In the genomic region with DNA sequence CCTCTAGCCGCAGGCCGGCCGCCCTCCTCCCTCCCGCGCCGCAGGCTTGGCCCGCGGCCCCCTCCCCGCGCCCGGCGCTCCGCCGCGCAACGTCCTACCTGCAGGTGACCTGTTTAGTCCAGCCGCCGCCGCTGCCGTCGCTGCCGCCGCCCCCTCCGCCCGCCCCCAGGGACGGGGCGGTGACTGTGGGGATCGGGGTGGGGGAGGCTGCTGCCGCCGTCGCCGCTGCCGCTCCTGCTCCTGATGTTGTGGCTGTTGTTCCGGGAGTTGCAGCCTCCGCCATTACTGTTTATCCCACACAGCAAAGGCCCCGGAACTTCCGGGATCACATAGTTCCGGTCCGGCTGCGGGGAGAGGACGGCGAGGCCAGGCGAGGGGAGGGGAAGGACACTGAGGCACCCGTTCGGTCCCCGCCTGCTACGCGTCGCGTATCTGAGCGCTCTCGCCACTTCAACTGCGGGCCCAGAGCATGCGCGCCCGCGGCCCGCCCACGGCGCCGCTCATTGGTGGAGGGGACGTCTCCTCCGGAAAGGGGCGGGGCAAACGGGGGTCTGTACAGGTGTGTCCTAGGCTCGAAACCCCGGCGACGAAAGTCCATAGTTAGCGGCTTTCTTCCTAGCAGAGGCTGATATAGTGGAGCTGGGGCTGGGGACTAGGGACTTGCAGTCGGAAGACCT, we compare ENCODE assay signal across 8 cellular contexts. TPM values are rescaled to one million over a fixed set of nuclear protein-coding genes. Genes with fewer than 3 reads are reported as not detected.
DNase-seq lines count a peak whose midpoint lies in the region; ATAC-seq and TF ChIP-seq lines count a peak whose summit lies in the region.

A gene with protein sequence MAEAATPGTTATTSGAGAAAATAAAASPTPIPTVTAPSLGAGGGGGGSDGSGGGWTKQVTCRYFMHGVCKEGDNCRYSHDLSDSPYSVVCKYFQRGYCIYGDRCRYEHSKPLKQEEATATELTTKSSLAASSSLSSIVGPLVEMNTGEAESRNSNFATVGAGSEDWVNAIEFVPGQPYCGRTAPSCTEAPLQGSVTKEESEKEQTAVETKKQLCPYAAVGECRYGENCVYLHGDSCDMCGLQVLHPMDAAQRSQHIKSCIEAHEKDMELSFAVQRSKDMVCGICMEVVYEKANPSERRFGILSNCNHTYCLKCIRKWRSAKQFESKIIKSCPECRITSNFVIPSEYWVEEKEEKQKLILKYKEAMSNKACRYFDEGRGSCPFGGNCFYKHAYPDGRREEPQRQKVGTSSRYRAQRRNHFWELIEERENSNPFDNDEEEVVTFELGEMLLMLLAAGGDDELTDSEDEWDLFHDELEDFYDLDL (minus strand): TSS at position 444 of the 677 bp plus-strand sequence. CDS start 161 bp downstream, at position 283.

- peak within 1 kb of the TSS; percentile 100 for H3K4me3 Mint-ChIP-seq in activated naive CD4-positive, alpha-beta T cell treated with anti-CD3 and anti-CD28 coated beads, Interleukin-2, amount 10 ng/mL, durations not matched to agents 7 days and 5 days

- no peaks in the 10 kb centered on the region for H3K9me3 Mint-ChIP-seq in activated naive CD4-positive, alpha-beta T cell treated with anti-CD3 and anti-CD28 coated beads, Interleukin-2, amount 10 ng/mL, durations not matched to agents 7 days and 5 days

- peaks cover 38% of the 10 kb centered on the region for H3K4me1 Mint-ChIP-seq in activated naive CD4-positive, alpha-beta T cell treated with anti-CD3 and anti-CD28 coated beads, Interleukin-2, amount 10 ng/mL, durations not matched to agents 7 days and 5 days

- ATAC-seq in gastroesophageal sphincter: peak; percentile 98

- CTCF ChIA-PET in activated naive CD4-positive, alpha-beta T cell treated with anti-CD3 and anti-CD28 coated beads, Interleukin-2, amount 10 ng/mL, durations not matched to agents 7 days and 5 days (lab: Charles Lee): interaction anchor here (1.1 kb wide), 1 partner anchor 9 kb away, joined by 4 read pairs; no protein-coding TSS in a partner anchor

- no peak for TF ChIP-seq EP300 in gastroesophageal sphincter (IDR thresholded peaks at IDR 0.05)

- no peaks in the 10 kb centered on the region for H3K27me3 ChIP-seq in gastroesophageal sphincter

- H3K4me1 ChIP-seq in gastroesophageal sphincter: peaks cover 0 to 41% (median 15%) of the 10 kb centered on the region in 3 donors

- DNase-seq in GM03348 (ENCODE audit: low spot score): peak; percentile 98
- DNase-seq in HFF-Myc (ENCODE audit: extremely low read depth, low read depth): peak; percentile 64
- peak; percentile 97 for DNase-seq in NAMALWA (ENCODE audit: low spot score)
- peak; percentile 96 for DNase-seq in SK-N-DZ (ENCODE audit: low spot score)
- DNase-seq in activated naive CD4-positive, alpha-beta T cell treated with anti-CD3 and anti-CD28 coated beads, Interleukin-2, amount 10 ng/mL, durations not matched to agents 7 days and 5 days: peak; percentile 95
- peak; percentile 47 for DNase-seq in non-pigmented ciliary epithelial cell (ENCODE audit: low read depth)
- peak; percentile 95 for DNase-seq in superior temporal gyrus (ENCODE audit: extremely low spot score)

- TF ChIP-seq CTCF in HFF-Myc (IDR thresholded peaks at IDR 0.05; ENCODE audit: low read depth, low read length, missing control alignments) (no peak), gastroesophageal sphincter (IDR thresholded peaks at IDR 0.05) (no peak)

- H3K4me3 ChIP-seq in HFF-Myc (replicated peaks; ENCODE audit: low read depth, low read length): peak within 1 kb of the TSS; percentile 82
- H3K4me3 ChIP-seq in gastroesophageal sphincter: peak within 1 kb of the TSS; percentile 81 to 100

- peak within 1 kb of the TSS; percentile 70 to 95 (median 91) for H3K27ac ChIP-seq in gastroesophageal sphincter

- TF ChIP-seq POLR2A in gastroesophageal sphincter (IDR thresholded peaks at IDR 0.05): peak in 1 of 2 donors; percentile 47

- 0% methylated on average over 15 of the region's 71 CpGs; no CpG with 5 or more reads in 1 of the 2 donors for WGBS in gastroesophageal sphincter (ENCODE audit: low coverage in 1 of 2), 2 donors

- peaks cover 5% of the 10 kb centered on the region for H3K36me3 Mint-ChIP-seq in activated naive CD4-positive, alpha-beta T cell treated with anti-CD3 and anti-CD28 coated beads, Interleukin-2, amount 10 ng/mL, durations not matched to agents 7 days and 5 days

- no peaks in the 10 kb centered on the region for H3K36me3 ChIP-seq in gastroesophageal sphincter

- peak within 1 kb of the TSS; percentile 99 for H3K27ac Mint-ChIP-seq in activated naive CD4-positive, alpha-beta T cell treated with anti-CD3 and anti-CD28 coated beads, Interleukin-2, amount 10 ng/mL, durations not matched to agents 7 days and 5 days

- H3K9me3 ChIP-seq in gastroesophageal sphincter: no peaks in the 10 kb centered on the region

- H3K27me3 Mint-ChIP-seq in activated naive CD4-positive, alpha-beta T cell treated with anti-CD3 and anti-CD28 coated beads, Interleukin-2, amount 10 ng/mL, durations not matched to agents 7 days and 5 days: peaks cover 13% of the 10 kb centered on the region

RNA-seq across cellular contexts. Expression of the gene that starts here (rescaled TPM):
- 44.5 and 48.0 TPM in 2 replicates for polyA plus RNA-seq in SK-N-DZ (2014; cell fraction: cytosol; rRNA removed)
- 42.5 and 50.5 TPM in 2 replicates for polyA plus RNA-seq in SK-N-DZ (2014; cell fraction: nucleus; rRNA removed)
- 100 to 1,000 TPM in 1 of 4 donors, 10 to 100 TPM in 3; 66.6 to 122 (median 87.5) TPM for total RNA-seq in gastroesophageal sphincter

Comparison
In these comparisons a context has a peak if more than half of its experiments do, and no peak if none do; other contexts are left out.
1. Peak in every context shown above with its lines: DNase-seq, ATAC-seq, H3K4me3 ChIP-seq and H3K27ac ChIP-seq.
2. DNase-seq: peak in every context shown above with its lines; median percentile 98 in GM03348; 97 in NAMALWA; 96 in SK-N-DZ; 95 in activated naive CD4-positive, alpha-beta T cell treated with anti-CD3 and anti-CD28 coated beads, Interleukin-2, amount 10 ng/mL, durations not matched to agents 7 days and 5 days; 95 in superior temporal gyrus; 64 in HFF-Myc; 47 in non-pigmented ciliary epithelial cell.